1 cellular context compared by ENCODE assay signal in genomic region chr5:74055446-74056097, GRCh38.
TF ChIP-seq lines count a peak whose summit lies in the region.

No MANE protein-coding gene starts in this region.

TF ChIP-seq in HEK293, 187 proteins besides CTCF, POLR2A, EP300 and RAD21 (continued from another document):
- TF ChIP-seq ZNF707 (tag by site-specific recombination; IDR thresholded peaks at IDR 0.05) (no peak), ZNF677 (tag by site-specific recombination; IDR thresholded peaks at IDR 0.05) (no peak), ZBTB49 (tag by site-specific recombination; IDR thresholded peaks at IDR 0.05; ENCODE audit: low read depth) (no peak)
